18 cellular contexts compared by ENCODE assay signal in the genomic region with DNA sequence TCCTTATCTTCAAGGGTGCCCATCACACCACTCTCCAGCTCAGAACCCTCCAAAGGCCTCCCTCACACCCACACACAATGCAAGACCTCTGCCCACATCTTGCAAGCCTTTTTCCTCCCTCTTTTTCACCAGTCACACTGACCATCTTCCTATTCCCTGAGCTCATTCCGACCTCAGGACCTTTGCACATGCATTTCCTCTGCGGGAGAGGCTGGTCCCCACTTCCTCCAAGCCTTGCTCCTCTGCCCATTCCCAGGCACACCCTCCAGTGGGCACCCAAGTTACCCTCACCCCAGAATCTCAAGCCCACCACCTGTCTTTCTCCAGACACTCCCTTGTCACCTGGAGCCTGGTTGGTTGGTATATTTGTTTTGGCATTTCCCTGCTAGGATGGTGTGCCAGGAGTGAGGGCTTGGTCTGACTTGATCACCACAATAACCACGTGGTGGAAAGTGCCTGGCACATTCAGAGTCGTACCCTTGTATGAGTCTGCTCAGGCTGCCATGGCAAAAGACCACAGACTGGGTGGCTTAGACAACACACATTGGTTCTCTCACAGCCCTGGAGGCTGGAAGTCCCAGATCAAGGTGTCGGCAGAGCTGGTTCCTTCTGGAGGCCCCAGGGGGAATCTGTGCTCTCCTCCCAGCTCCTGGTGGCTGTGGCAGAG. TPM values are rescaled to one million over a fixed set of nuclear protein-coding genes. Genes with fewer than 3 reads are reported as not detected.
DNase-seq lines count a peak whose midpoint lies in the region; ATAC-seq and TF ChIP-seq lines count a peak whose summit lies in the region.
"Had no signal": no experiment of that assay in that cellular context is flagged by ENCODE, and none has a peak within 500 bp of the region (broad histone marks: within the 10 kb centered on the region; RNA-seq: fewer than 3 reads in every experiment).

No MANE protein-coding gene starts in this region.

- H3K4me3 Mint-ChIP-seq in activated naive CD8-positive, alpha-beta T cell treated with anti-CD3 and anti-CD28 coated beads for 36 hours, result no peak overlapping the region
- peak overlapping the region in 3 of 10 donors; percentile 21 to 39 (median 23) for H3K4me3 Mint-ChIP-seq in naive thymus-derived CD8-positive, alpha-beta T cell

- H3K4me1 Mint-ChIP-seq in activated naive CD8-positive, alpha-beta T cell treated with anti-CD3 and anti-CD28 coated beads for 36 hours, result peaks cover 32% of the 10 kb centered on the region
- H3K4me1 Mint-ChIP-seq in naive thymus-derived CD8-positive, alpha-beta T cell, result peaks cover 23 to 60% (median 49%) of the 10 kb centered on the region in 4 donors

- H3K4me3 ChIP-seq in right atrium auricular region, result no peak overlapping the region
- H3K4me3 ChIP-seq: A549, left lung, prostate gland had no signal

- peak; percentile 54 for DNase-seq in activated CD4-positive, alpha-beta T cell treated with anti-CD3 and anti-CD28 coated beads for 48 hours
- DNase-seq in activated CD4-positive, alpha-beta T cell treated with anti-CD3 and anti-CD28 coated beads for 1 hour, result no peak
- peak; percentile 61 for DNase-seq in M059J (ENCODE audit: low read depth)
- no peak for DNase-seq in activated naive CD8-positive, alpha-beta T cell treated with anti-CD3 and anti-CD28 coated beads for 36 hours
- no peak for DNase-seq in naive thymus-derived CD8-positive, alpha-beta T cell
- DNase-seq in dedifferentiated amniotic fluid mesenchymal stem cell (ENCODE audit: extremely low spot score), result no peak
- no peak for DNase-seq in NCI-H1436 treated with DMSO at 0.1 percent for 48 hours (lab: John Stamatoyannopoulos, UW)
- DNase-seq in right atrium auricular region (ENCODE audit: low spot score), result no peak
- DNase-seq: amniotic stem cell, left lung, naive B cell, NCI-H1048 had no signal

- peaks cover 13% of the 10 kb centered on the region for H3K36me3 ChIP-seq in right atrium auricular region
- H3K36me3 ChIP-seq: prostate gland had no signal

- H3K36me3 Mint-ChIP-seq in activated naive CD8-positive, alpha-beta T cell treated with anti-CD3 and anti-CD28 coated beads for 36 hours, result peaks cover 12% of the 10 kb centered on the region
- peaks cover 0 to 39% (median 10%) of the 10 kb centered on the region in 3 donors for H3K36me3 Mint-ChIP-seq in naive thymus-derived CD8-positive, alpha-beta T cell

- no peak for TF ChIP-seq CTCF in right atrium auricular region (IDR thresholded peaks at IDR 0.05)

- no peaks in the 10 kb centered on the region for H3K27me3 ChIP-seq in right atrium auricular region
- H3K27me3 ChIP-seq: left lung had no signal

- no peaks in the 10 kb centered on the region for H3K9me3 ChIP-seq in right atrium auricular region
- H3K9me3 ChIP-seq: A549, left lung, prostate gland had no signal

- POLR2A ChIA-PET in naive thymus-derived CD8-positive, alpha-beta T cell (lab: Charles Lee), result no interaction called here

- peak in 1 of 2 donors; percentile 31 for ATAC-seq in naive thymus-derived CD8-positive, alpha-beta T cell
- ATAC-seq: left lung had no signal

- no peaks in the 10 kb centered on the region for H3K27me3 Mint-ChIP-seq in activated naive CD8-positive, alpha-beta T cell treated with anti-CD3 and anti-CD28 coated beads for 36 hours
- no peaks in the 10 kb centered on the region for H3K27me3 Mint-ChIP-seq in naive thymus-derived CD8-positive, alpha-beta T cell
- H3K27me3 Mint-ChIP-seq: CD8-positive, alpha-beta memory T cell; naive B cell had no signal

- H3K4me1 ChIP-seq in right atrium auricular region, result peaks cover 0 to 16% of the 10 kb centered on the region in 2 donors
- H3K4me1 ChIP-seq: A549, prostate gland had no signal

- H3K27ac ChIP-seq in right atrium auricular region, result no peak overlapping the region
- H3K27ac ChIP-seq: A549, left lung, prostate gland had no signal

- no peaks in the 10 kb centered on the region for H3K9me3 Mint-ChIP-seq in activated naive CD8-positive, alpha-beta T cell treated with anti-CD3 and anti-CD28 coated beads for 36 hours
- H3K9me3 Mint-ChIP-seq in naive thymus-derived CD8-positive, alpha-beta T cell, result no peaks in the 10 kb centered on the region
- H3K9me3 Mint-ChIP-seq: CD8-positive, alpha-beta memory T cell had no signal

- peak overlapping the region; percentile 12 for H3K27ac Mint-ChIP-seq in activated naive CD8-positive, alpha-beta T cell treated with anti-CD3 and anti-CD28 coated beads for 36 hours
- peak overlapping the region in 7 of 10 donors; percentile 6 to 86 (median 66) for H3K27ac Mint-ChIP-seq in naive thymus-derived CD8-positive, alpha-beta T cell

RNA-seq across cellular contexts. Expression of gene MX2, which starts 13.2 kb away (rescaled TPM):
- total RNA-seq in M059J (2014; rRNA removed; shearing (Covaris generic)), result 346 and 370 TPM in 2 replicates
- total RNA-seq in activated naive CD8-positive, alpha-beta T cell treated with anti-CD3 and anti-CD28 coated beads for 36 hours, result 10 to 100 TPM; 30.2 to 31.3 TPM
- total RNA-seq in naive thymus-derived CD8-positive, alpha-beta T cell, result 100 to 1,000 TPM; 114 to 125 TPM
- polyA plus RNA-seq in naive thymus-derived CD8-positive, alpha-beta T cell, result 10 to 100 TPM; 27.8 to 49.6 (median 42.4) TPM
- total RNA-seq in right atrium auricular region, result 1 to 10 TPM; 5.5 to 5.9 TPM
- total RNA-seq: endothelial cell of umbilical vein had no signal
- polyA plus RNA-seq: A549 had no signal

RNA-seq across cellular contexts. Expression of gene MX1, which starts 51.0 kb away (rescaled TPM):
- total RNA-seq in M059J (2014; rRNA removed; shearing (Covaris generic)), result 1,013 and 1,365 TPM in 2 replicates
- total RNA-seq in activated naive CD8-positive, alpha-beta T cell treated with anti-CD3 and anti-CD28 coated beads for 36 hours, result 100 to 1,000 TPM; 108 to 109 TPM
- 10 to 100 TPM; 61.4 to 66.7 TPM for total RNA-seq in naive thymus-derived CD8-positive, alpha-beta T cell
- 10 to 100 TPM; 36.8 to 64.7 (median 44.8) TPM for polyA plus RNA-seq in naive thymus-derived CD8-positive, alpha-beta T cell
- 1 to 10 TPM; 6.9 to 8.5 TPM for total RNA-seq in right atrium auricular region

RNA-seq across cellular contexts. Expression of gene FAM3B, which starts 58.4 kb away (rescaled TPM):
- total RNA-seq in M059J (2014; rRNA removed; shearing (Covaris generic)), result 0.52 TPM in 1 of 2 replicates, not detected in the other
- total RNA-seq in activated naive CD8-positive, alpha-beta T cell treated with anti-CD3 and anti-CD28 coated beads for 36 hours, result not detected
- total RNA-seq in naive thymus-derived CD8-positive, alpha-beta T cell, result not detected
- polyA plus RNA-seq in naive thymus-derived CD8-positive, alpha-beta T cell, result not detected
- not detected for total RNA-seq in right atrium auricular region
- total RNA-seq: CD8-positive, alpha-beta memory T cell; cerebellum; endothelial cell of umbilical vein; frontal cortex had no signal
- polyA plus RNA-seq: A549; CD8-positive, alpha-beta memory T cell; endothelial cell of umbilical vein had no signal

Comparison
In these comparisons a context has a peak if more than half of its experiments do, and no peak if none do; other contexts are left out.
1. DNase-seq: peak in activated CD4-positive, alpha-beta T cell treated with anti-CD3 and anti-CD28 coated beads for 48 hours (single experiment) and M059J (single experiment); none in activated CD4-positive, alpha-beta T cell treated with anti-CD3 and anti-CD28 coated beads for 1 hour (single experiment), activated naive CD8-positive, alpha-beta T cell treated with anti-CD3 and anti-CD28 coated beads for 36 hours (single experiment), naive thymus-derived CD8-positive, alpha-beta T cell (0 of 10), dedifferentiated amniotic fluid mesenchymal stem cell (single experiment), NCI-H1436 treated with DMSO at 0.1 percent for 48 hours (single experiment) and right atrium auricular region (single experiment).
2. RNA of gene MX2, which starts 13.2 kb away (total RNA-seq): 346 to 370 TPM in M059J, 114 to 125 TPM in naive thymus-derived CD8-positive, alpha-beta T cell and 30.2 to 31.3 TPM in activated naive CD8-positive, alpha-beta T cell treated with anti-CD3 and anti-CD28 coated beads for 36 hours; 5.5 to 5.9 TPM in right atrium auricular region; every median in the first group is over 4 times any median in the second.